8 cellular contexts compared by ENCODE assay signal in the genomic region with DNA sequence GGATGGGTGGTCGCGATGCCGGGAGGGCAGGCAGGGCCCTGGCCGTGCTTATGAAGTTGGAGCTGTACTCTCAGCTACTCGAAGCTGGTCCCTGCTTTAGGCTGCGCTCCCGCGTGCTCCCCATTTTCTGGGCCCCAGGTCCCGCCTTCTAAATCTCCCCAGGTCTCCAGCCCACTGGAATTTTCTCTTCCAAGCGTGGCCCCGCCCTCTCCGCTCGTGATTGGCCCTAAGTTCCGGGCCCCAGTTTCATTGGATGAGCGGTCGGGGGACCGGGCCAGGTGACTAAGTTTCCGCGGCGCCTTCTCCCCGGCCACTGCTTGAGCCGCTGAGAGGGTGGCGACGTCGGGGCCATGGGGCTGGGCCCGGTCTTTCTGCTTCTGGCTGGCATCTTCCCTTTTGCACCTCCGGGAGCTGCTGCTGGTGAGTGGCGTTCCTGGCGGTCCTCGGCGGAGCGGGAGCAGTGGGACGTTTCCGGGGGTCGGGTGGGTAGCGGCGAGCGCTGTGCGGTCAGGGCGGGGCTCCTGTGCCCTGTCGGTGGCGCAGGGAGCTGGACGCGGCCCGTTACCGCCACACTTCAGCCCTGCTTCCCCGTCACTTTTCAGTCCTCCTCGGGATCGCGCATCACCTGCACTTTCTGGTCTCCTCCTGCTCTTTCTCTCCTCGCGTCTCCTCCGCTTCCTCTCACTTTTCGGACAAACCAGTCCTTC.
DNase-seq lines count a peak whose midpoint lies in the region; ATAC-seq and TF ChIP-seq lines count a peak whose summit lies in the region.

A gene (plus strand): TSS at position 313 of the 707 bp plus-strand sequence. CDS start 38 bp downstream, at position 351.

- ATAC-seq in GM21529 (IDR thresholded peaks at IDR 0.05; ENCODE audit: unreplicated experiment): peak; percentile 44

- 0 out of 2 replicates have a peak, but pooled peaks cover 7% of the 10 kb centered on the region for H3F3A ChIP-seq in Loucy (ENCODE audit: low read depth)

- H3K79me2 ChIP-seq in Loucy (ENCODE audit: insufficient read depth, low read length): peaks cover 77% of the 10 kb centered on the region

- H3K27me3 ChIP-seq in Loucy (ENCODE audit: insufficient read depth, low read length, poor library complexity, severe bottlenecking) (no peaks in the 10 kb centered on the region), layer of hippocampus (ENCODE audit: control insufficient read depth, insufficient read depth, low read length) (peaks cover 5% of the 10 kb centered on the region)

- peaks cover 46% of the 10 kb centered on the region for H3K4me1 ChIP-seq in Loucy (ENCODE audit: insufficient read depth, low read length, poor library complexity, severe bottlenecking)

- H3K4me3 ChIP-seq in Loucy (ENCODE audit: low read length, poor library complexity, severe bottlenecking) (peak within 1 kb of the TSS; percentile 80), coronary artery (peak within 1 kb of the TSS; percentile 94)

- no peaks in the 10 kb centered on the region for H3K9me3 ChIP-seq in Loucy (ENCODE audit: insufficient read depth, low read depth, low read length)

- no peak for TF ChIP-seq CTCF in Loucy (conservative IDR thresholded peaks at IDR 0.05; ENCODE audit: low read length)
- no peak for TF ChIP-seq CTCF in coronary artery (IDR thresholded peaks at IDR 0.05)

- peak within 1 kb of the TSS; percentile 88 for H3K4me2 ChIP-seq in Loucy (ENCODE audit: low read depth, low read length, poor library complexity, severe bottlenecking)

- H3K36me3 ChIP-seq in Loucy (ENCODE audit: insufficient read depth, low read length): no peaks in the 10 kb centered on the region

- H4K20me1 ChIP-seq in Loucy (ENCODE audit: insufficient read depth, low read length, poor library complexity, severe bottlenecking): peaks cover 29% of the 10 kb centered on the region

- H2AFZ ChIP-seq in Loucy (ENCODE audit: low read length): peak within 1 kb of the TSS; percentile 75

- peak; percentile 7 for DNase-seq in COLO668 (lab: John Stamatoyannopoulos, UW; ENCODE audit: unreplicated experiment)
- peak; percentile 62 to 64 for DNase-seq in activated CD4-positive, alpha-beta T cell treated with anti-CD3 and anti-CD28 coated beads for 4 hours
- DNase-seq in coronary artery (ENCODE audit: low spot score): peak; percentile 95
- DNase-seq in stimulated activated CD4-positive, alpha-beta T cell treated with anti-CD3 and anti-CD28 coated beads, Interleukin-15, amount 100 ng/mL, for 48 hours (ENCODE audit: low read depth in 2 of 2): peak; percentile 44 to 63
- no peak for DNase-seq in NCI-H446 (lab: John Stamatoyannopoulos, UW)

- H3K27ac ChIP-seq in coronary artery (peak within 1 kb of the TSS; percentile 99), layer of hippocampus (ENCODE audit: low read depth, low read length) (peak within 1 kb of the TSS; percentile 83)

- H3K9me2 ChIP-seq in Loucy (replicated peaks; ENCODE audit: low read depth, low read length): no peaks in the 10 kb centered on the region

- peak within 1 kb of the TSS; percentile 88 for H3K9ac ChIP-seq in Loucy (ENCODE audit: low read depth, low read length, poor library complexity, severe bottlenecking)

Comparison
In these comparisons a context has a peak if more than half of its experiments do, and no peak if none do; other contexts are left out.
1. DNase-seq: peak in COLO668 (single experiment), activated CD4-positive, alpha-beta T cell treated with anti-CD3 and anti-CD28 coated beads for 4 hours (2 of 2), coronary artery (single experiment) and stimulated activated CD4-positive, alpha-beta T cell treated with anti-CD3 and anti-CD28 coated beads, Interleukin-15, amount 100 ng/mL, for 48 hours (2 of 2); none in NCI-H446 (0 of 2).